ENCODE assay signal across 23 cellular contexts in genomic region chr7:116464375-116464774, GRCh38. TPM values are rescaled to one million over a fixed set of nuclear protein-coding genes. Genes with fewer than 3 reads are reported as not detected.
DNase-seq lines count a peak whose midpoint lies in the region; ATAC-seq, FAIRE-seq and TF ChIP-seq lines count a peak whose summit lies in the region.
"Had no signal": no experiment of that assay in that cellular context is flagged by ENCODE, and none has a peak within 500 bp of the region (broad histone marks: within the 10 kb centered on the region; RNA-seq: fewer than 3 reads in every experiment).

No MANE protein-coding gene starts in this region.

- TF ChIP-seq POLR2A in IMR-90 (IDR thresholded peaks at IDR 0.05; ENCODE audit: low read depth, low read length) (no peak), K562 (conservative IDR thresholded peaks at IDR 0.05) (no peak)

- H3K18ac ChIP-seq in IMR-90 (ENCODE audit: low read depth, low read length) = no peak overlapping the region

- no peak overlapping the region for H2AK9ac ChIP-seq in IMR-90 (replicated peaks; ENCODE audit: low read depth, low read length, poor library complexity)

- no peak overlapping the region for H3K4ac ChIP-seq in IMR-90 (ENCODE audit: low read depth, low read length)

- H3K27ac ChIP-seq in IMR-90 (ENCODE audit: insufficient read depth, low read length) (no peak overlapping the region), K562 (ENCODE audit: extremely low read depth, low read depth, low read length) (peak overlapping the region; percentile 86; the same call in 1 of the 3 replicates), osteoblast (ENCODE audit: low read depth, low read length) (peak overlapping the region; percentile 65), right cardiac atrium (ENCODE audit: low read length) (no peak overlapping the region)
- H3K27ac ChIP-seq: HL-60 had no signal

- CTCF ChIA-PET in IMR-90 (lab: Yijun Ruan, JAX) (interaction anchor here (1.4 kb wide), 1 partner anchor 62 kb away, joined by 3 read pairs; no protein-coding TSS in a partner anchor), K562 (lab: Yijun Ruan, JAX; ENCODE audit: low intra/inter-chr PET ratio) (no interaction called here)

- H3K36me3 ChIP-seq in IMR-90 (ENCODE audit: control insufficient read depth, insufficient read depth, low read length) = no peaks in the 10 kb centered on the region
- H3K36me3 ChIP-seq in K562 (ENCODE audit: control insufficient read depth, insufficient read depth, low read length) = no peaks in the 10 kb centered on the region
- H3K36me3 ChIP-seq in osteoblast (ENCODE audit: insufficient read depth, low read length) = no peaks in the 10 kb centered on the region

- peak overlapping the region; percentile 66; the same call in 1 of the 2 replicates for H2BK120ac ChIP-seq in IMR-90 (ENCODE audit: low read depth, low read length)

- peak overlapping the region; percentile 88 for H2BK5ac ChIP-seq in IMR-90 (ENCODE audit: low read depth, low read length, poor library complexity, severe bottlenecking)

- no peak for TF ChIP-seq RAD21 in IMR-90 (IDR thresholded peaks at IDR 0.05; ENCODE audit: low read length)
- TF ChIP-seq RAD21 in K562 (CRISPR knock-in tag; conservative IDR thresholded peaks at IDR 0.05 in 1 of 2, IDR thresholded peaks at IDR 0.05 in 1 of 2) = no peak

- FAIRE-seq in K562 (lab: Jason Lieb, UNC) = no peak

- H3K4me2 ChIP-seq in IMR-90 (ENCODE audit: low read depth, low read length) (no peak overlapping the region), K562 (ENCODE audit: insufficient read depth, low read length) (no peak overlapping the region), osteoblast (ENCODE audit: insufficient read depth, low read length) (no peak overlapping the region)

- no peak overlapping the region for H3K23ac ChIP-seq in IMR-90 (ENCODE audit: low read depth, low read length)

- H2AFZ ChIP-seq in IMR-90 (replicated peaks; ENCODE audit: low read length, poor library complexity) (no peak overlapping the region), K562 (ENCODE audit: low read depth, low read length) (peak overlapping the region; percentile 79; the same call in 1 of the 2 replicates), osteoblast (ENCODE audit: low read length) (no peak overlapping the region)
- H2AFZ ChIP-seq: GM23248 had no signal

- H3K9me3 ChIP-seq in IMR-90 (ENCODE audit: control insufficient read depth, insufficient read depth, low read length) (no peaks in the 10 kb centered on the region), K562 (replicated peaks; ENCODE audit: control insufficient read depth, insufficient read depth, low read depth, low read length) (no peaks in the 10 kb centered on the region), osteoblast (ENCODE audit: low read depth, low read length) (no peaks in the 10 kb centered on the region), right cardiac atrium (ENCODE audit: control insufficient read depth, low read length) (no peaks in the 10 kb centered on the region)

- no peak overlapping the region for H3K14ac ChIP-seq in IMR-90 (replicated peaks; ENCODE audit: low read depth, low read length)

- H3K9ac ChIP-seq in IMR-90 (ENCODE audit: low read depth, low read length) (no peak overlapping the region), K562 (ENCODE audit: insufficient read depth in 1 of 2, low read depth in 2 of 2, low read length in 2 of 2) (no peak overlapping the region)
- H3K9ac ChIP-seq: GM23248 had no signal

- peaks cover 0 to 4% of the 10 kb centered on the region in 2 experiments; a peak in 2 of 4 replicates for H3K79me1 ChIP-seq in IMR-90 (ENCODE audit: low read depth in 1 of 2, low read length in 2 of 2)

- POLR2A ChIA-PET in IMR-90 (lab: Charles Lee; ENCODE audit: unreplicated experiment) (interaction anchor here (0.6 kb wide), 1 partner anchor 36 kb away, joined by 5 read pairs; no protein-coding TSS in a partner anchor), K562 (lab: Yijun Ruan, JAX) (interaction anchor here (1.3 kb wide), 1 partner anchor 14 kb away, joined by 3 read pairs; no protein-coding TSS in a partner anchor)

- H2BK20ac ChIP-seq in IMR-90 (ENCODE audit: low read depth, low read length) = no peak overlapping the region; the same call in 1 of the 2 replicates

- H4K20me1 ChIP-seq in IMR-90 (ENCODE audit: insufficient read depth, low read length) (no peaks in the 10 kb centered on the region), K562 (replicated peaks; ENCODE audit: control insufficient read depth, insufficient read depth, low read length) (no peaks in the 10 kb centered on the region), osteoblast (ENCODE audit: insufficient read depth, low read length) (no peaks in the 10 kb centered on the region)

- no peak overlapping the region for H4K91ac ChIP-seq in IMR-90 (ENCODE audit: insufficient read depth, low read depth, low read length)

- H3K56ac ChIP-seq in IMR-90 (ENCODE audit: extremely low read depth, insufficient read depth, low read length) = no peak overlapping the region

- H3K27me3 ChIP-seq in IMR-90 (ENCODE audit: control insufficient read depth, insufficient read depth, low read length) (no peaks in the 10 kb centered on the region), K562 (ENCODE audit: control insufficient read depth in 2 of 2, insufficient read depth in 2 of 2, low read length in 2 of 2) (no peaks in the 10 kb centered on the region), osteoblast (ENCODE audit: insufficient read depth, low read length) (no peaks in the 10 kb centered on the region), right cardiac atrium (ENCODE audit: control insufficient read depth, insufficient read depth) (no peaks in the 10 kb centered on the region)

- H3K4me3 ChIP-seq in IMR-90 (ENCODE audit: insufficient read depth, low read depth, low read length) = no peak overlapping the region
- H3K4me3 ChIP-seq in K562 = no peak overlapping the region
- H3K4me3 ChIP-seq in osteoblast (ENCODE audit: insufficient read depth, low read length) = no peak overlapping the region
- no peak overlapping the region for H3K4me3 ChIP-seq in right cardiac atrium (ENCODE audit: low read length)
- H3K4me3 ChIP-seq: GM23248 had no signal

- H2BK15ac ChIP-seq in IMR-90 (ENCODE audit: low read depth, low read length) = peak overlapping the region; percentile 58; the same call in 1 of the 3 replicates

- in situ Hi-C loops in IMR-90 (cut with MboI; ENCODE audit: low sequenced_read_pairs) = no loop called here
- in situ Hi-C loops in K562 (cut with MboI) = no loop called here

- H3K4me1 ChIP-seq in IMR-90 (ENCODE audit: control insufficient read depth, insufficient read depth, low read length) (peaks cover 6% of the 10 kb centered on the region), K562 (replicated peaks in 1 of 2; ENCODE audit: control insufficient read depth in 2 of 2, insufficient read depth in 2 of 2, low read length in 2 of 2) (peaks cover 6 to 24% of the 10 kb centered on the region in 2 experiments; a peak in 3 of 5 replicates), osteoblast (ENCODE audit: insufficient read depth, low read length) (peaks cover 23% of the 10 kb centered on the region), right cardiac atrium (ENCODE audit: control insufficient read depth, insufficient read depth, low read length) (no peaks in the 10 kb centered on the region)

- dilution Hi-C loops in IMR-90 (cut with HindIII; ENCODE audit: low sequenced_read_pairs, unreplicated experiment) = no loop called here

- no CpG with 5 or more reads among the region's 4 CpGs for WGBS in IMR-90 (ENCODE audit: extremely low coverage in 2 of 2, insufficient read length in 1 of 2), 2 experiments
- 88% methylated on average over 4 of the region's 4 CpGs for WGBS in K562 (ENCODE audit: insufficient coverage, low coverage, missing lambda C conversion rate)
- 96% methylated on average over 4 of the region's 4 CpGs for WGBS in right cardiac atrium

- no peaks in the 10 kb centered on the region for H3K79me2 ChIP-seq in K562 (ENCODE audit: control insufficient read depth, insufficient read depth, low read length)
- H3K79me2 ChIP-seq in osteoblast (ENCODE audit: insufficient read depth, low read length) = no peaks in the 10 kb centered on the region

- DNase-seq in ELR (ENCODE audit: low read depth) (peak; percentile 30), IMR-90 (peak; percentile 80), K562 (ENCODE audit: extremely low read depth in 1 of 4, low spot score in 3 of 4) (no peak), osteoblast (ENCODE audit: insufficient read length, low spot score, missing footprints) (no peak), RKO (ENCODE audit: low spot score) (no peak), right cardiac atrium (no peak), NCI-H2107 (lab: John Stamatoyannopoulos, UW) (no peak)
- DNase-seq: CD4-positive, CD25-positive, alpha-beta regulatory T cell; DMS153; DND-41; GM23248; H7; Karpas-422; NCI-H1092 treated with DMSO at 0.1 percent for 48 hours; NCI-H1436; NCI-H187; NCI-H2081 treated with DMSO at 0.1 percent for 48 hours; NCI-H524; NCI-H748 treated with DMSO at 0.1 percent for 48 hours; RPMI8226; SHP77; T-helper 17 cell had no signal

- intact Hi-C loops in IMR-90 (cut with micrococcal nuclease) = no loop called here
- intact Hi-C loops in K562 (cut with micrococcal nuclease) = no loop called here
- intact Hi-C loops in right cardiac atrium (cut with DNase I) = no loop called here

- no peak overlapping the region for H2AK5ac ChIP-seq in IMR-90 (ENCODE audit: low read depth, low read length)

- TF ChIP-seq CTCF in IMR-90 (conservative IDR thresholded peaks at IDR 0.05; ENCODE audit: low read depth, low read length) (no peak), K562 (IDR thresholded peaks at IDR 0.05 in 2 of 3, conservative IDR thresholded peaks at IDR 0.05 in 1 of 3; ENCODE audit: insufficient read depth in 2 of 3, low read depth in 1 of 3, low read length in 3 of 3) (no peak), osteoblast (IDR thresholded peaks at IDR 0.05; ENCODE audit: extremely low read depth, low read depth, low read length) (no peak)

- no peak for TF ChIP-seq EP300 in K562 (IDR thresholded peaks at IDR 0.05; ENCODE audit: low read length)

- H4K8ac ChIP-seq in IMR-90 (ENCODE audit: low read depth in 2 of 2, low read length in 2 of 2) = no peak overlapping the region

- H3K9me1 ChIP-seq in IMR-90 (ENCODE audit: insufficient read depth, low read length) (no peaks in the 10 kb centered on the region), K562 (ENCODE audit: control insufficient read depth, insufficient read depth, low read length) (no peaks in the 10 kb centered on the region)

- BruUV-seq in IMR-90 (replicated peaks; lab: Mats Ljungman, UMichigan) (no TSS peak), K562 (replicated peaks; lab: Mats Ljungman, UMichigan) (no TSS peak)

- ATAC-seq in IMR-90 (ENCODE audit: low read depth) = peak; percentile 44
- ATAC-seq in K562 = no peak
- ATAC-seq in right cardiac atrium = no peak
- ATAC-seq: T-helper 17 cell had no signal

- H4K5ac ChIP-seq in IMR-90 (ENCODE audit: low read depth, low read length) = no peak overlapping the region

RNA-seq across cellular contexts. Expression of gene CAV2, which starts 35.2 kb away (rescaled TPM):
- total RNA-seq in IMR-90 (2012; rRNA removed) = 199 and 217 TPM in 2 replicates
- 217 and 265 TPM in 2 replicates for polyA plus RNA-seq in IMR-90 (2012; rRNA removed)
- 110 and 169 TPM in 2 replicates for polyA plus RNA-seq in IMR-90 (2012; cell fraction: cytosol; rRNA removed)
- polyA plus RNA-seq in IMR-90 (2012; cell fraction: nucleus; rRNA removed; ENCODE audit: low replicate concordance) = 42.8 and 115 TPM in 2 replicates
- total RNA-seq in K562 (2011; cell fraction: chromatin; rRNA removed; ENCODE audit: low replicate concordance) = 38.0 and 48.6 TPM in 2 replicates
- 45.0 and 46.4 TPM in 2 replicates for total RNA-seq in K562 (2011; cell fraction: nucleolus; rRNA removed)
- total RNA-seq in K562 (2011; cell fraction: nucleoplasm; rRNA removed) = 52.1 and 67.7 TPM in 2 replicates
- 30.0 and 32.4 TPM in 2 replicates for total RNA-seq in K562 (2014; rRNA removed)
- 43.0 and 50.7 TPM in 2 replicates for total RNA-seq in K562 (2014; rRNA removed; fragmentation: Illumina TruSeq; extraction: Trizol)
- total RNA-seq in K562 (2015; rRNA removed; fragmentation: Illumina TruSeq; extraction: Trizol) = 43.9 and 49.3 TPM in 2 replicates
- total RNA-seq in K562 (2021) = 36.4 and 38.3 TPM in 2 replicates
- polyA plus RNA-seq in K562 (2011; rRNA removed) = 109 and 137 TPM in 2 replicates
- polyA plus RNA-seq in K562 (2011; cell fraction: cytosol; rRNA removed) = 80.8 and 129 TPM in 2 replicates
- polyA plus RNA-seq in K562 (2011; cell fraction: nucleus; rRNA removed) = 57.6 and 71.3 TPM in 2 replicates
- polyA plus RNA-seq in K562 (2012) = 25.3 and 39.5 TPM in 2 replicates
- 34.1 and 41.4 TPM in 2 replicates for polyA plus RNA-seq in K562 (2014; fragmentation: Illumina TruSeq; extraction: Trizol)
- 10 to 100 TPM; 16.1 to 16.5 TPM for polyA plus RNA-seq in K562 (2014; fragmentation: Nextera tagmentation; extraction: Ambion mirVana)
- 30.3 and 31.8 TPM in 2 replicates for polyA plus RNA-seq in K562 (2014; rRNA removed)
- 119 and 144 TPM in 2 replicates for polyA minus RNA-seq in K562 (2011; rRNA and poly(A)+ RNA removed)
- 58.1 and 68.9 TPM in 2 replicates for polyA minus RNA-seq in K562 (2011; cell fraction: cytosol; rRNA and poly(A)+ RNA removed)
- polyA minus RNA-seq in K562 (2011; cell fraction: nucleus; rRNA and poly(A)+ RNA removed) = 39.6 and 59.2 TPM in 2 replicates
- 62.8 and 67.3 TPM in 2 replicates for total RNA-seq in osteoblast
- 100 to 1,000 TPM; 179 to 233 (median 200) TPM for total RNA-seq in right cardiac atrium
- 136 TPM for polyA plus RNA-seq in right cardiac atrium
- total RNA-seq: CD4-positive, CD25-positive, alpha-beta regulatory T cell had no signal
- polyA plus RNA-seq: CD4-positive, CD25-positive, alpha-beta regulatory T cell had no signal

Comparison
In these comparisons a context has a peak if more than half of its experiments do, and no peak if none do; other contexts are left out.
1. DNase-seq: peak in ELR (single experiment) and IMR-90 (single experiment); none in K562 (0 of 4), osteoblast (single experiment), RKO (single experiment), right cardiac atrium (0 of 3) and NCI-H2107 (single experiment).
2. H3K27ac ChIP-seq: peak in K562 (single experiment) and osteoblast (single experiment); none in IMR-90 (single experiment) and right cardiac atrium (single experiment).